In the genomic region with DNA sequence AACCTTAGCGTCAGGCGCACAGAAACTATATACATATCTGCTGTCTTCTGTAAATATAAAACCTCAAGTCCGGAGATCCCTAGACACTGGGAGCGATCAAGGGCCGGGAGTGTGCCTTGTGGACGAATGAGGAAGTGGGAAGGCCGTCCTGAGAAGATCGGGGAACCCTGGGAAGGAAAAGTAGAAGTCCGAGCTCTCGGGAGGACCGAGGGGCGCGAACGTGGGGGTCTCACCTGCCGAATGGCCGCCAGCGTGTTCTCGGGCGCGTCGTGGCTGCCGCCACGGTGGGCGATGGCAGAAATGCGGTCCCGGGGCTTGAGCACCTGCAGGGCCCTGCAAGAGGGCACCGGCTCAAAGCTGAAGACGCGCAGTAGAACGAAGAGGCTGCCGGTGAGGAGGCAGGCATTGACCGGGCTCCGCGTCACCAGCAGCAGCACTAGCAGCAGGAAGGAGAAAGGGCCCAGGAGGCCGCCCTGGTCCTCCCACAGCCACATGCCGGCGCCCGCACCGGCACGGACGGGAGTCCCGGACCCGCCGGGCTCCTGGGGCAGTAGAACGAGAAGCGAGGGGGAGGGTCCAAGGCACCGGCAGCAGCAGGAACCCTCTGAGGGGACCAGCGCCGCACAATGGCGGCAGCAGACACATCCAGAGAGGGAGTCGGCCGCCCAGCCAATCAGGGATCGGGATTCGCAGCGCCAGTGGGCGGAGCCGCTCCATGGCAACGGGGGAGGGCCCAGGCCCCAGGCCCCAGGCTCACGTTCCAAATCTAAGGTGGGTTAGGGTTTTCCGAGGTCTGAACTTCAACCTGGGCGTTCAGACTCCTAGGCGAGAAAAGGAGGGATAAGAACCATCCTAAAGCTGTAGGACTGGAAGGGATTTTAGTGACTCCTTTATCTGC, we compare ENCODE assay signal across 8 cellular contexts. TPM values are rescaled to one million over a fixed set of nuclear protein-coding genes. Genes with fewer than 3 reads are reported as not detected.
A peak's percentile ranks its signal among the peaks of the same experiment; 100 is the strongest.
DNase-seq lines count a peak whose midpoint lies in the region; ATAC-seq and TF ChIP-seq lines count a peak whose summit lies in the region.

A gene with protein sequence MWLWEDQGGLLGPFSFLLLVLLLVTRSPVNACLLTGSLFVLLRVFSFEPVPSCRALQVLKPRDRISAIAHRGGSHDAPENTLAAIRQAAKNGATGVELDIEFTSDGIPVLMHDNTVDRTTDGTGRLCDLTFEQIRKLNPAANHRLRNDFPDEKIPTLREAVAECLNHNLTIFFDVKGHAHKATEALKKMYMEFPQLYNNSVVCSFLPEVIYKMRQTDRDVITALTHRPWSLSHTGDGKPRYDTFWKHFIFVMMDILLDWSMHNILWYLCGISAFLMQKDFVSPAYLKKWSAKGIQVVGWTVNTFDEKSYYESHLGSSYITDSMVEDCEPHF (minus strand): TSS at position 628 of the 898 bp plus-strand sequence. CDS start 134 bp downstream, at position 494.

- H3K9me3 ChIP-seq in PC-3 (ENCODE audit: low read length), result no peaks in the 10 kb centered on the region
- no peaks in the 10 kb centered on the region for H3K9me3 ChIP-seq in muscle layer of duodenum (ENCODE audit: control insufficient read depth in 1 of 2, low read length in 2 of 2)

- peaks cover 6% of the 10 kb centered on the region for H3K36me3 Mint-ChIP-seq in activated T-cell treated with anti-CD3 and anti-CD28 coated beads, Interleukin-2, amount 50 U/mL, for 4 hours (ENCODE audit: insufficient read depth)

- peak within 1 kb of the TSS; percentile 97 for H3K4me3 Mint-ChIP-seq in activated T-cell treated with anti-CD3 and anti-CD28 coated beads, Interleukin-2, amount 50 U/mL, for 4 hours

- peaks cover 2% of the 10 kb centered on the region; the same call in 1 of the 2 replicates for H3K36me3 ChIP-seq in PC-3 (ENCODE audit: low read depth, low read length)
- peaks cover 2 to 4% of the 10 kb centered on the region in 2 donors for H3K36me3 ChIP-seq in muscle layer of duodenum (ENCODE audit: control insufficient read depth in 1 of 2, insufficient read depth in 2 of 2, low read length in 2 of 2)

- H3K4me3 ChIP-seq in Jurkat, Clone E6-1 (ENCODE audit: low read length), result peak within 1 kb of the TSS; percentile 95
- H3K4me3 ChIP-seq in PC-3 (ENCODE audit: low read length), result peak within 1 kb of the TSS; percentile 94
- H3K4me3 ChIP-seq in muscle layer of duodenum (ENCODE audit: low read depth in 1 of 2, low read length in 2 of 2), result peak within 1 kb of the TSS; percentile 85 to 95

- TF ChIP-seq CTCF in PC-3 (conservative IDR thresholded peaks at IDR 0.05; ENCODE audit: low read depth, low read length), result peak; percentile 43

- no peaks in the 10 kb centered on the region for H3K9me2 ChIP-seq in PC-3 (replicated peaks; ENCODE audit: low read length)

- H3K27me3 ChIP-seq in PC-3 (ENCODE audit: low read length) (no peaks in the 10 kb centered on the region), muscle layer of duodenum (ENCODE audit: low read depth, low read length) (no peaks in the 10 kb centered on the region)

- H3F3A ChIP-seq in PC-3 (ENCODE audit: low read length, unreplicated experiment), result no peaks in the 10 kb centered on the region

- peak within 1 kb of the TSS; percentile 98 for H3K4me2 ChIP-seq in PC-3 (ENCODE audit: low read length)

- 0 out of 2 replicates have a peak, but pooled peaks cover 4% of the 10 kb centered on the region for H4K20me1 ChIP-seq in PC-3 (ENCODE audit: low read length)

- CTCF ChIA-PET in PC-3 (lab: Charles Lee), result no interaction called here

- intact Hi-C loops in PC-3 (cut with micrococcal nuclease), result loop anchor here (5.0 kb wide), 1 partner anchor 36 kb away; a partner anchor contains a TSS

- BruUV-seq in PC-3 (replicated peaks; lab: Mats Ljungman, UMichigan), result no TSS peak

- H3K4me1 Mint-ChIP-seq in activated T-cell treated with anti-CD3 and anti-CD28 coated beads, Interleukin-2, amount 50 U/mL, for 4 hours (ENCODE audit: low read depth), result peaks cover 58% of the 10 kb centered on the region

- H2AFZ ChIP-seq in PC-3 (ENCODE audit: low read length), result peak within 1 kb of the TSS; percentile 68

- ATAC-seq in GM21619 (IDR thresholded peaks at IDR 0.05; ENCODE audit: unreplicated experiment) (peak; percentile 72), PC-3 (peak; percentile 61), esophagus mucosa (peak; percentile 77)
- ATAC-seq in activated T-cell treated with anti-CD3 and anti-CD28 coated beads, Interleukin-2, amount 50 U/mL, for 4 hours, result peak; percentile 83 to 85

- H3K79me2 ChIP-seq in PC-3 (ENCODE audit: low read length), result peaks cover 67% of the 10 kb centered on the region

- POLR2A ChIA-PET in PC-3 (lab: Charles Lee; ENCODE audit: unreplicated experiment), result no interaction called here

- no peaks in the 10 kb centered on the region for H3K27me3 Mint-ChIP-seq in activated T-cell treated with anti-CD3 and anti-CD28 coated beads, Interleukin-2, amount 50 U/mL, for 4 hours (ENCODE audit: low read depth)

- H3K9me3 Mint-ChIP-seq in activated T-cell treated with anti-CD3 and anti-CD28 coated beads, Interleukin-2, amount 50 U/mL, for 4 hours, result no peaks in the 10 kb centered on the region

- H3K9ac ChIP-seq in PC-3 (ENCODE audit: low read length), result peak within 1 kb of the TSS; percentile 88

- DNase-seq in DMS53 treated with DMSO at 0.1 percent for 48 hours (lab: John Stamatoyannopoulos, UW; ENCODE audit: unreplicated experiment) (peak; percentile 82), PC-3 (peak; percentile 81)
- DNase-seq in Jurkat, Clone E6-1 (ENCODE audit: low read depth, low spot score), result peak; percentile 84
- DNase-seq in activated T-cell treated with anti-CD3 and anti-CD28 coated beads, Interleukin-2, amount 50 U/mL, for 4 hours, result peak; percentile 94
- peak; percentile 89 to 92 for DNase-seq in stimulated activated CD8-positive, alpha-beta memory T cell treated with anti-CD3 and anti-CD28 coated beads, Interleukin-7, amount 100 ng/mL, for 4 hours (ENCODE audit: low read depth in 2 of 2)

- H3K4me1 ChIP-seq in PC-3 (ENCODE audit: insufficient read depth, low read length) (peaks cover 59% of the 10 kb centered on the region), muscle layer of duodenum (ENCODE audit: control insufficient read depth in 1 of 2, insufficient read depth in 2 of 2, low read length in 2 of 2) (peaks cover 0 to 32% of the 10 kb centered on the region in 2 donors)

- peak within 1 kb of the TSS; percentile 90 for H3K27ac ChIP-seq in PC-3 (ENCODE audit: low read length)
- H3K27ac ChIP-seq in muscle layer of duodenum (ENCODE audit: low read length), result peak within 1 kb of the TSS; percentile 90

RNA-seq across cellular contexts. Expression of the gene that starts here (rescaled TPM):
- 52.0 TPM for polyA plus RNA-seq in Jurkat, Clone E6-1 (2012; ENCODE audit: insufficient read depth, insufficient read length)
- 45.6 and 50.7 TPM in 2 replicates for total RNA-seq in PC-3 (2014; rRNA removed)
- total RNA-seq in activated T-cell treated with anti-CD3 and anti-CD28 coated beads, Interleukin-2, amount 50 U/mL, for 4 hours, result 10 to 100 TPM; 26.1 to 28.1 (median 26.2) TPM
- total RNA-seq in esophagus mucosa, result 29.9 TPM

Comparison
In these comparisons a context has a peak if more than half of its experiments do, and no peak if none do; other contexts are left out.
1. Peak in every context shown above with its lines: DNase-seq, ATAC-seq, H3K4me3 ChIP-seq and H3K27ac ChIP-seq.